ENCODE assay signal across 11 cellular contexts in the genomic region with DNA sequence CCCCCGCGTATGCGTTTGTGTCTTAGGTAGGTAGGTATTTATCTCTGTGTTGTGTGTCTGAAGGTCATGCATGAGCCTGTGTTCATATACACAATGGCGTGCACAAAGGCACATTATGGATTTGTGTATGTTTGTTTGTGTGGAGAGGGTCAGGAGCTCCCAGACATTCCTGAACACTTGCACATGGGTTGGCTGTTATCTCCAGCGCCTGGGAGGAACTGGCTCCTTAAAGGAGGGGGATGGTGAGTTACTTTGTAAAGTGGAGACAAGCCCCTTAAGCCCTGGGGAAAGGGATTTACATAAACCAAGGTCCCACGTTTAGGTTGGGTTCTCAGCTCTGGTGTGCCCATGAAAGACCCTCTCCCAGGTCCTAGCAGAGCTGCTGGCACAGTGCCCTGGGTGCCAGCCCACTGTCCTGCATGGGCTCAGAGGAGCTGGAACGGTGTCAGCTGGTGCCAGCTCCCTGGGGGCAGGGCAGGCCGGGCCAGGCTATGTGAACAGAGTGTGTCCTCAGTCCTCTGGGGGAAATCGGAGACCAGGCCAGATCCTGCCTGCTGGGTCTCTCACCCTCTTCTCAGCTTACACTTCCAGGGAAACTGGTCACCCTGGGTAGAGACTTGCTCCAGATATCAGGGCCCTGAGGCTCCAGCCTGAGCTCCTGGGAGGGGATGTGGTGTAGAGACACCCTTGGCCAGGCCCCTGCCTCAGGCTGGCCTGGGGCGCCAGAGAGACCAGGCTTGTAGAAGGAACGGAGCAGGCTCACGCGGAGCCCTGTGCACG. TPM values are rescaled to one million over a fixed set of nuclear protein-coding genes. Genes with fewer than 3 reads are reported as not detected.
DNase-seq lines count a peak whose midpoint lies in the region; ATAC-seq and TF ChIP-seq lines count a peak whose summit lies in the region.
"Had no signal": no experiment of that assay in that cellular context is flagged by ENCODE, and none has a peak within 500 bp of the region (broad histone marks: within the 10 kb centered on the region; RNA-seq: fewer than 3 reads in every experiment).

No MANE protein-coding gene starts in this region.

- H3K36me3 ChIP-seq in Peyer's patch, result peaks cover 0 to 3% (median 0%) of the 10 kb centered on the region in 3 donors
- H3K36me3 ChIP-seq in fibroblast of lung (ENCODE audit: control insufficient read depth, insufficient read depth, low read length), result peaks cover 12% of the 10 kb centered on the region
- H3K36me3 ChIP-seq in neural progenitor cell, result no peaks in the 10 kb centered on the region

- H3K79me2 ChIP-seq in fibroblast of lung (ENCODE audit: control insufficient read depth, insufficient read depth, low read length) (no peaks in the 10 kb centered on the region), neural progenitor cell (ENCODE audit: low read depth) (no peaks in the 10 kb centered on the region)

- POLR2A ChIA-PET in AG04450 (lab: Yijun Ruan, JAX), result interaction anchor here (0.5 to 3.3 kb wide), 10 partner anchors 12 to 351 kb away, joined by 3 to 32 read pairs (median 5); a partner anchor contains a TSS

- DNase-seq in AG04450 (ENCODE audit: low read depth, low spot score) (peak; percentile 56), Peyer's patch (no peak), fibroblast of lung (ENCODE audit: low read depth in 2 of 2) (peak; percentile 68 to 87), neural progenitor cell (ENCODE audit: low spot score) (peak; percentile 56), NCI-H526 treated with DMSO at 0.1 percent for 48 hours (lab: John Stamatoyannopoulos, UW) (no peak), mesenteric fat pad (ENCODE audit: low spot score) (no peak)
- DNase-seq: activated CD4-positive, alpha-beta T cell treated with anti-CD3 and anti-CD28 coated beads, Interleukin-2, amount 50 U/mL, for 48 hours; NCI-H1694 treated with DMSO at 0.1 percent for 48 hours had no signal

- H3K9me3 Mint-ChIP-seq in neural progenitor cell, result no peaks in the 10 kb centered on the region

- H3F3A ChIP-seq in neural progenitor cell (ENCODE audit: low read depth), result no peaks in the 10 kb centered on the region

- no peak overlapping the region for H3K4me3 ChIP-seq in AG04450 (ENCODE audit: low read depth, low read length)
- H3K4me3 ChIP-seq in Peyer's patch, result no peak overlapping the region
- H3K4me3 ChIP-seq in fibroblast of lung (replicated peaks in 1 of 4; ENCODE audit: control extremely low read depth in 1 of 4, insufficient read depth in 1 of 4, low read depth in 3 of 4, low read length in 4 of 4), result no peak overlapping the region
- no peak overlapping the region for H3K4me3 ChIP-seq in neural progenitor cell

- CTCF ChIA-PET in AG04450 (lab: Charles Lee), result interaction anchor here (1.0 to 1.7 kb wide), 7 partner anchors 14 to 771 kb away, joined by 3 to 6 read pairs (median 4); a partner anchor contains a TSS

- peaks cover 6% of the 10 kb centered on the region for H3K27me3 Mint-ChIP-seq in neural progenitor cell (ENCODE audit: insufficient read depth, low read depth)

- H3K4me1 ChIP-seq in Peyer's patch (peaks cover 0 to 17% (median 0%) of the 10 kb centered on the region in 4 donors), fibroblast of lung (ENCODE audit: control insufficient read depth, extremely low read depth, insufficient read depth, low read length) (peaks cover 31% of the 10 kb centered on the region), neural progenitor cell (peaks cover 25% of the 10 kb centered on the region)

- H3K27ac ChIP-seq in AG04450 (ENCODE audit: low read depth, low read length) (peak overlapping the region; percentile 87), Peyer's patch (peak overlapping the region; percentile 52 to 81 (median 63)), fibroblast of lung (ENCODE audit: insufficient read depth, low read length) (peak overlapping the region; percentile 83), neural progenitor cell (no peak overlapping the region)
- H3K27ac ChIP-seq: C4-2B had no signal

- TF ChIP-seq POLR2A in Peyer's patch (IDR thresholded peaks at IDR 0.05), result no peak

- TF ChIP-seq CTCF in AG04450 (IDR thresholded peaks at IDR 0.05; ENCODE audit: low read depth, low read length), result no peak
- no peak for TF ChIP-seq CTCF in Peyer's patch (IDR thresholded peaks at IDR 0.05)
- TF ChIP-seq CTCF in fibroblast of lung (conservative IDR thresholded peaks at IDR 0.05 in 1 of 2, IDR thresholded peaks at IDR 0.05 in 1 of 2; ENCODE audit: low read depth in 1 of 2, low read length in 2 of 2), result no peak
- TF ChIP-seq CTCF in neural progenitor cell (IDR thresholded peaks at IDR 0.05), result no peak

- no peak overlapping the region for H3K4me3 Mint-ChIP-seq in neural progenitor cell

- ATAC-seq in GM19324 (IDR thresholded peaks at IDR 0.05; ENCODE audit: low FRiP score, unreplicated experiment) (no peak), GM21381 (IDR thresholded peaks at IDR 0.05; ENCODE audit: unreplicated experiment) (no peak)

- H3K27ac Mint-ChIP-seq in neural progenitor cell, result peak overlapping the region; percentile 80

- peak overlapping the region; percentile 52 for H3K4me2 ChIP-seq in fibroblast of lung (ENCODE audit: extremely low read depth, insufficient read depth, low read length)
- peak overlapping the region; percentile 11 for H3K4me2 ChIP-seq in neural progenitor cell

- H3K36me3 Mint-ChIP-seq in neural progenitor cell, result no peaks in the 10 kb centered on the region

- H2AFZ ChIP-seq in fibroblast of lung (ENCODE audit: low read length), result no peak overlapping the region
- no peak overlapping the region for H2AFZ ChIP-seq in neural progenitor cell (replicated peaks)

- H3K4me1 Mint-ChIP-seq in neural progenitor cell, result peaks cover 16% of the 10 kb centered on the region

- H4K20me1 ChIP-seq in fibroblast of lung (ENCODE audit: control insufficient read depth, extremely low read depth, insufficient read depth, low read length) (no peaks in the 10 kb centered on the region), neural progenitor cell (ENCODE audit: low read depth) (no peaks in the 10 kb centered on the region)

- H3K27me3 ChIP-seq in AG04450 (ENCODE audit: control insufficient read depth, insufficient read depth, low read length) (no peaks in the 10 kb centered on the region), Peyer's patch (no peaks in the 10 kb centered on the region), fibroblast of lung (ENCODE audit: control insufficient read depth, insufficient read depth, low read length) (no peaks in the 10 kb centered on the region), neural progenitor cell (no peaks in the 10 kb centered on the region)

- no peaks in the 10 kb centered on the region; the same call in 1 of the 2 replicates for H3K9me3 ChIP-seq in AG04450 (ENCODE audit: control insufficient read depth, insufficient read depth, low read length)
- H3K9me3 ChIP-seq in Peyer's patch, result no peaks in the 10 kb centered on the region
- H3K9me3 ChIP-seq in fibroblast of lung (ENCODE audit: control insufficient read depth, insufficient read depth, low read depth, low read length), result no peaks in the 10 kb centered on the region
- no peaks in the 10 kb centered on the region for H3K9me3 ChIP-seq in neural progenitor cell (ENCODE audit: low read depth)

- peak overlapping the region; percentile 41 for H3K9ac ChIP-seq in fibroblast of lung (ENCODE audit: insufficient read depth, low read length)
- no peak overlapping the region for H3K9ac ChIP-seq in neural progenitor cell

RNA-seq across cellular contexts. Expression of a gene that starts 25.1 kb away (rescaled TPM):
- polyA plus RNA-seq in AG04450 (2011; rRNA removed) (14.2 and 17.4 TPM in 2 replicates), fibroblast of lung (16.1 and 17.5 TPM in 2 replicates)
- polyA minus RNA-seq in AG04450 (2011; rRNA and poly(A)+ RNA removed), result 26.2 and 34.8 TPM in 2 replicates
- total RNA-seq in Peyer's patch (10 to 100 TPM; 35.5 to 53.7 (median 49.5) TPM), fibroblast of lung (19.5 and 24.6 TPM in 2 replicates), neural progenitor cell (ENCODE audit: low replicate concordance) (10.1 and 20.7 TPM in 2 replicates), mesenteric fat pad (25.1 TPM)
- polyA plus RNA-seq in fibroblast of lung (2012), result 20.9 and 26.8 TPM in 2 replicates
- 58.1 and 71.4 TPM in 2 replicates for polyA minus RNA-seq in fibroblast of lung (ENCODE audit: low replicate concordance)

RNA-seq across cellular contexts. Expression of a gene that starts 32.8 kb away (rescaled TPM):
- polyA plus RNA-seq in AG04450 (2011; rRNA removed) (38.9 and 42.3 TPM in 2 replicates), fibroblast of lung (34.0 and 48.4 TPM in 2 replicates)
- 13.3 and 16.3 TPM in 2 replicates for polyA minus RNA-seq in AG04450 (2011; rRNA and poly(A)+ RNA removed)
- total RNA-seq in Peyer's patch (100 to 1,000 TPM in 3 of 4 donors, 10 to 100 TPM in 1; 96.8 to 133 (median 124) TPM), fibroblast of lung (45.1 and 58.6 TPM in 2 replicates), neural progenitor cell (ENCODE audit: low replicate concordance) (62.1 and 96.1 TPM in 2 replicates), mesenteric fat pad (67.5 TPM)
- polyA plus RNA-seq in fibroblast of lung (2012), result 38.6 and 64.8 TPM in 2 replicates
- 8.4 and 8.6 TPM in 2 replicates for polyA minus RNA-seq in fibroblast of lung (ENCODE audit: low replicate concordance)

RNA-seq across cellular contexts. Expression of a gene that starts 39.8 kb away (rescaled TPM):
- polyA plus RNA-seq in AG04450 (2011; rRNA removed), result 5.8 and 8.4 TPM in 2 replicates
- 11.9 and 14.1 TPM in 2 replicates for polyA minus RNA-seq in AG04450 (2011; rRNA and poly(A)+ RNA removed)
- 10 to 100 TPM in 1 of 4 donors, 1 to 10 TPM in 3; 2.8 to 15.7 (median 6.3) TPM for total RNA-seq in Peyer's patch
- total RNA-seq in fibroblast of lung, result 26.5 and 109 TPM in 2 replicates
- polyA plus RNA-seq in fibroblast of lung, result 14.5 and 23.1 TPM in 2 replicates
- 47.8 and 91.2 TPM in 2 replicates for polyA plus RNA-seq in fibroblast of lung (2012)
- polyA minus RNA-seq in fibroblast of lung (ENCODE audit: low replicate concordance), result 130 and 217 TPM in 2 replicates
- 0.07 and 0.37 TPM in 2 replicates for total RNA-seq in neural progenitor cell (ENCODE audit: low replicate concordance)
- total RNA-seq in mesenteric fat pad, result 105 TPM

RNA-seq across cellular contexts. Expression of a gene that starts 47.3 kb away (rescaled TPM):
- polyA plus RNA-seq in AG04450 (2011; rRNA removed) (31.1 and 36.6 TPM in 2 replicates), fibroblast of lung (32.1 and 35.9 TPM in 2 replicates)
- 20.2 and 23.6 TPM in 2 replicates for polyA minus RNA-seq in AG04450 (2011; rRNA and poly(A)+ RNA removed)
- total RNA-seq in Peyer's patch (10 to 100 TPM; 11.5 to 32.2 (median 17.4) TPM), fibroblast of lung (31.3 and 32.7 TPM in 2 replicates), neural progenitor cell (ENCODE audit: low replicate concordance) (18.4 and 20.7 TPM in 2 replicates), mesenteric fat pad (22.0 TPM)
- polyA plus RNA-seq in fibroblast of lung (2012), result 24.7 and 30.6 TPM in 2 replicates
- polyA minus RNA-seq in fibroblast of lung (ENCODE audit: low replicate concordance), result 4.9 and 13.0 TPM in 2 replicates

Comparison
In these comparisons a context has a peak if more than half of its experiments do, and no peak if none do; other contexts are left out.
1. DNase-seq: peak in AG04450 (single experiment), fibroblast of lung (2 of 2) and neural progenitor cell (single experiment); none in Peyer's patch (0 of 3), NCI-H526 treated with DMSO at 0.1 percent for 48 hours (single experiment) and mesenteric fat pad (single experiment).